In the genomic region with DNA sequence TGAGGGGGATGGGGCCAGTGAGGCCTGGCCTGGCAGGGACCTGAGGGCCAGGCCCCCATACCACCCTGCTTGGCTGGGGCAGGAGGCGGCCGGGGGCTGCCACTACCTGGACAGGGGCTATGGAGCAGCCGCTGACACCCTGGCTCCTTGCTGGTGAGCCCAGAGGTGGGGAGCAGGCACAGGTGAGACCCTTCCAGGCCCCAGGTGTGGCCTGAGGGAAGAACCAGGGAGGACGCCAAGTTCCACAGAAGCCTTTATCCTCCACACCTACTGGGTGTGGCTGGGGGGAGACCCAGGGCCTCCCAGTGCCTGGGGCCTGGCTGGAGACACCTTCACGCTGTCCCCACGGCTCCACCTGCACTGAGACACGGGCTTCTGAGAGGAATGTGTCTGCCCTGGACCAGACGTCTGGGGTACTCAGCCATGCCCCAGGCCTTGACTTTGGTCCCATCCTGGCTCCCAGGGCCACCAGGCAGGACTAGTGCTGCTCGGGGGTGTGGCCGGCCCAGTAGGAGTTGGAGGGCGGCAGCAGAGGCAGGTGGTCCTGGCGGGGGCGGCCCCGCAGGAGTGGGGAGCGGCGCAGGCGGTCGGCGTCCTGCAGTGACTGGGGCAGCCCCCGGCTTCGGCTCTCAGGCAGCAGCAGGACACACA, we compare ENCODE assay signal across 17 cellular contexts. TPM values are rescaled to one million over a fixed set of nuclear protein-coding genes. Genes with fewer than 3 reads are reported as not detected.
"Had no signal": no experiment of that assay in that cellular context is flagged by ENCODE, and none has a peak within 500 bp of the region (broad histone marks: within the 10 kb centered on the region; RNA-seq: fewer than 3 reads in every experiment).

No MANE protein-coding gene starts in this region.

- H3K36me3 ChIP-seq: esophagus muscularis mucosa, tibial nerve, vagina had no signal

- H3K4me3 ChIP-seq: esophagus muscularis mucosa, lung, tibial nerve, vagina had no signal

- H3K27ac Mint-ChIP-seq: activated T-helper 1 cell treated with anti-CD3 and anti-CD28 coated beads, Interleukin-12 subunit alpha, Interleukin-12 subunit beta, Interleukin-2, Interleukin-4 antibody, amounts not matched to agents 30 ng/mL and 10 ng/mL and 1 ng/mL, durations not matched to agents 14 hours and 24 hours and 36 hours; mesothelial cell of epicardium; T-helper 17 cell had no signal

- H3K4me3 Mint-ChIP-seq: activated T-helper 1 cell treated with anti-CD3 and anti-CD28 coated beads, Interleukin-12 subunit alpha, Interleukin-12 subunit beta, Interleukin-2, Interleukin-4 antibody, amounts not matched to agents 30 ng/mL and 10 ng/mL and 1 ng/mL, durations not matched to agents 14 hours and 24 hours and 36 hours; mesothelial cell of epicardium had no signal

- H3K9me3 ChIP-seq: esophagus muscularis mucosa, tibial nerve, vagina had no signal

- ATAC-seq: left cardiac atrium, T-helper 17 cell had no signal

- H3K9me3 Mint-ChIP-seq: activated T-helper 1 cell treated with anti-CD3 and anti-CD28 coated beads, Interleukin-12 subunit alpha, Interleukin-12 subunit beta, Interleukin-2, Interleukin-4 antibody, amounts not matched to agents 30 ng/mL and 10 ng/mL and 1 ng/mL, durations not matched to agents 14 hours and 24 hours and 36 hours; mesothelial cell of epicardium had no signal

- H3K27ac ChIP-seq: esophagus muscularis mucosa, tibial nerve, vagina had no signal

- H3K36me3 Mint-ChIP-seq: mesothelial cell of epicardium had no signal

- DNase-seq: activated CD4-positive, alpha-beta T cell treated with anti-CD3 and anti-CD28 coated beads for 48 hours; hypothalamus; stimulated activated CD4-positive, alpha-beta T cell treated with anti-CD3 and anti-CD28 coated beads, Interleukin-15, amount 100 ng/mL, for 24 hours; stimulated activated CD4-positive, alpha-beta T cell treated with anti-CD3 and anti-CD28 coated beads, Interleukin-4, amount 100 ng/mL, for 1 hour; stimulated activated naive CD4-positive, alpha-beta T cell treated with Interleukin-2 at 50 U/mL for 16 hours; substantia nigra; T-helper 17 cell had no signal

- H3K27me3 ChIP-seq: vagina had no signal

RNA-seq across cellular contexts. Expression of a gene that starts 4.7 kb away (rescaled TPM):
- total RNA-seq: myocyte, osteocyte, vagina had no signal
- polyA plus RNA-seq: neural cell had no signal

RNA-seq across cellular contexts. Expression of a gene that starts 24.1 kb away (rescaled TPM):
- total RNA-seq: activated T-helper 1 cell treated with anti-CD3 and anti-CD28 coated beads, Interleukin-12 subunit alpha, Interleukin-12 subunit beta, Interleukin-2, Interleukin-4 antibody, amounts not matched to agents 30 ng/mL and 10 ng/mL and 1 ng/mL, durations not matched to agents 14 hours and 24 hours and 36 hours; vagina had no signal
- polyA plus RNA-seq: neural cell had no signal
